Comparison of ENCODE assay signal across 23 cellular contexts in the genomic region with DNA sequence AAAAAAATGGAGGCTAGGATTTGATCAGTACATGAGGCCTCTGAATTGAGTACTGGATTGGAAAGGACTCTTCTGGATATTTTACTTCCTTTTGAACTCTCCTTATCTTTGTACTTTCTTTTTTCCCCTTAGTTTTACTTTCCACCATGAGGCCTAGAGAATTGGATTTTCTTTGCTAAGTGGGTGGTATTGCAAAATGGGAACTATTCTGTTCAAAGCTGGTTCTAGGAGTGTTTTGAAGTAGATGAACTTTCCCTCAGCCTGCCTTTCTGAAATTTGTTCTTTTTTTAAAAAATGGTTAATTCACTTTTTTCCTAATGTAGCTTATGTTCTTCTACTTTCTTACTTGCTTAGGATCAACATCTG.
A peak's percentile ranks its signal among the peaks of the same experiment; 100 is the strongest.
DNase-seq lines count a peak whose midpoint lies in the region; ATAC-seq, FAIRE-seq and TF ChIP-seq lines count a peak whose summit lies in the region.
"Had no signal": no experiment of that assay in that cellular context is flagged by ENCODE, and none has a peak within 500 bp of the region (broad histone marks: within the 10 kb centered on the region; RNA-seq: fewer than 3 reads in every experiment).

No MANE protein-coding gene starts in this region.

- ATAC-seq in heart left ventricle (no peak), left lung (no peak), GM18517 (IDR thresholded peaks at IDR 0.05; ENCODE audit: unreplicated experiment) (no peak)
- ATAC-seq: psoas muscle had no signal

- H3K27me3 Mint-ChIP-seq in astrocyte (ENCODE audit: low read depth, unreplicated experiment), result peaks cover 1% of the 10 kb centered on the region
- H3K27me3 Mint-ChIP-seq: activated naive CD8-positive, alpha-beta T cell treated with anti-CD3 and anti-CD28 coated beads, Interleukin-2, amount 10 ng/mL, durations not matched to agents 7 days and 5 days; activated T-cell treated with anti-CD3 and anti-CD28 coated beads, Interleukin-2, amount 50 U/mL, for 24 hours had no signal

- intact Hi-C loops in left ventricle myocardium inferior (cut with micrococcal nuclease), result no loop called here
- intact Hi-C loops in heart left ventricle (cut with DNase I), result no loop called here
- intact Hi-C loops in left lung (cut with DNase I), result no loop called here

- no peak for DNase-seq in left ventricle myocardium inferior
- no peak for DNase-seq in heart left ventricle
- DNase-seq in astrocyte (ENCODE audit: low read depth), result no peak
- no peak for DNase-seq in left lung
- DNase-seq in stimulated activated CD4-positive, alpha-beta T cell treated with anti-CD3 and anti-CD28 coated beads, Interleukin-4, amount 100 ng/mL, for 4 hours, result no peak
- no peak for DNase-seq in GM10266 (ENCODE audit: extremely low spot score)
- no peak for DNase-seq in AML-193 (lab: John Stamatoyannopoulos, UW)
- DNase-seq: activated CD4-positive, alpha-beta T cell treated with anti-CD3 and anti-CD28 coated beads, Interleukin-2, amount 50 U/mL, for 48 hours; activated naive CD8-positive, alpha-beta T cell treated with anti-CD3 and anti-CD28 coated beads, Interleukin-2, amount 10 ng/mL, durations not matched to agents 7 days and 5 days; activated T-cell treated with anti-CD3 and anti-CD28 coated beads, Interleukin-2, amount 50 U/mL, for 24 hours; Calu3; central memory CD4-positive, alpha-beta T cell; immature natural killer cell; NCI-H1417 treated with DMSO at 0.1 percent for 48 hours; NCI-H446 treated with DMSO at 0.1 percent for 48 hours; nephron progenitor cell; psoas muscle; stimulated activated CD4-positive, alpha-beta T cell treated with anti-CD3 and anti-CD28 coated beads, Interleukin-12 subunit alpha, Interleukin-12 subunit beta, amount 100 ng/mL, for 4 hours; stimulated activated naive CD4-positive, alpha-beta T cell treated with Interleukin-2 at 50 U/mL for 16 hours had no signal

- H3K36me3 ChIP-seq in left ventricle myocardium inferior, result no peaks in the 10 kb centered on the region
- no peaks in the 10 kb centered on the region for H3K36me3 ChIP-seq in heart left ventricle
- H3K36me3 ChIP-seq in astrocyte (ENCODE audit: insufficient read depth, low read length), result no peaks in the 10 kb centered on the region
- H3K36me3 ChIP-seq in left lung, result no peaks in the 10 kb centered on the region

- peak overlapping the region; percentile 95 for H3K27ac Mint-ChIP-seq in astrocyte (ENCODE audit: unreplicated experiment)
- H3K27ac Mint-ChIP-seq: activated naive CD8-positive, alpha-beta T cell treated with anti-CD3 and anti-CD28 coated beads, Interleukin-2, amount 10 ng/mL, durations not matched to agents 7 days and 5 days; activated T-cell treated with anti-CD3 and anti-CD28 coated beads, Interleukin-2, amount 50 U/mL, for 24 hours; immature natural killer cell; memory B cell; nephron progenitor cell had no signal

- no peak overlapping the region for H2AFZ ChIP-seq in astrocyte (ENCODE audit: low read depth, low read length)

- H3K27me3 ChIP-seq in left ventricle myocardium inferior (ENCODE audit: low read depth) (no peaks in the 10 kb centered on the region), heart left ventricle (no peaks in the 10 kb centered on the region), astrocyte (ENCODE audit: insufficient read depth, low read length) (no peaks in the 10 kb centered on the region), left lung (no peaks in the 10 kb centered on the region)

- no peak for TF ChIP-seq POLR2A in heart left ventricle (IDR thresholded peaks at IDR 0.05)

- H3K9me3 Mint-ChIP-seq in astrocyte (ENCODE audit: unreplicated experiment), result no peaks in the 10 kb centered on the region
- H3K9me3 Mint-ChIP-seq: activated T-cell treated with anti-CD3 and anti-CD28 coated beads, Interleukin-2, amount 50 U/mL, for 24 hours; immature natural killer cell; memory B cell had no signal

- H3K36me3 Mint-ChIP-seq in astrocyte (ENCODE audit: low read depth, unreplicated experiment), result peaks cover 2% of the 10 kb centered on the region
- H3K36me3 Mint-ChIP-seq: activated naive CD8-positive, alpha-beta T cell treated with anti-CD3 and anti-CD28 coated beads, Interleukin-2, amount 10 ng/mL, durations not matched to agents 7 days and 5 days; immature natural killer cell; memory B cell had no signal

- TF ChIP-seq CTCF in left ventricle myocardium inferior (IDR thresholded peaks at IDR 0.05; ENCODE audit: borderline replicate concordance) (no peak), heart left ventricle (IDR thresholded peaks at IDR 0.05) (no peak), astrocyte (IDR thresholded peaks at IDR 0.05; ENCODE audit: insufficient read depth, low read depth, low read length) (no peak), left lung (IDR thresholded peaks at IDR 0.05) (no peak), GM10266 (IDR thresholded peaks at IDR 0.05; ENCODE audit: control insufficient read depth, insufficient read depth, low read depth, missing control alignments) (no peak)

- H3K9me3 ChIP-seq in left ventricle myocardium inferior (replicated peaks), result no peaks in the 10 kb centered on the region
- H3K9me3 ChIP-seq in heart left ventricle, result no peaks in the 10 kb centered on the region
- no peaks in the 10 kb centered on the region for H3K9me3 ChIP-seq in astrocyte (ENCODE audit: insufficient read depth, low read depth, low read length)
- H3K9me3 ChIP-seq in left lung, result no peaks in the 10 kb centered on the region
- H3K9me3 ChIP-seq: psoas muscle had no signal

- FAIRE-seq in astrocyte (lab: Jason Lieb, UNC), result no peak

- no peaks in the 10 kb centered on the region for H3K79me2 ChIP-seq in astrocyte (ENCODE audit: insufficient read depth, low read length)

- no peak overlapping the region for H3K9ac ChIP-seq in astrocyte (ENCODE audit: low read length)
- H3K9ac ChIP-seq: KMS-11 had no signal

- peaks cover 20% of the 10 kb centered on the region for H3K4me1 Mint-ChIP-seq in astrocyte (ENCODE audit: low read depth, unreplicated experiment)
- H3K4me1 Mint-ChIP-seq: immature natural killer cell, memory B cell had no signal

- no peak overlapping the region for H3K4me3 Mint-ChIP-seq in astrocyte (ENCODE audit: unreplicated experiment)
- H3K4me3 Mint-ChIP-seq: activated naive CD8-positive, alpha-beta T cell treated with anti-CD3 and anti-CD28 coated beads, Interleukin-2, amount 10 ng/mL, durations not matched to agents 7 days and 5 days; activated T-cell treated with anti-CD3 and anti-CD28 coated beads, Interleukin-2, amount 50 U/mL, for 24 hours; immature natural killer cell; memory B cell; nephron progenitor cell had no signal

- H3K4me3 ChIP-seq in left ventricle myocardium inferior, result no peak overlapping the region
- H3K4me3 ChIP-seq in heart left ventricle, result no peak overlapping the region
- H3K4me3 ChIP-seq in astrocyte (ENCODE audit: insufficient read depth, low read depth, low read length), result no peak overlapping the region
- H3K4me3 ChIP-seq in left lung, result no peak overlapping the region
- H3K4me3 ChIP-seq: psoas muscle had no signal

- no peak overlapping the region for H3K4me2 ChIP-seq in astrocyte (ENCODE audit: low read length)
- H3K4me2 ChIP-seq: KMS-11 had no signal

- H3K4me1 ChIP-seq in left ventricle myocardium inferior, result peaks cover 26% of the 10 kb centered on the region
- H3K4me1 ChIP-seq in heart left ventricle, result peaks cover 0 to 42% (median 4%) of the 10 kb centered on the region in 12 donors
- H3K4me1 ChIP-seq in astrocyte (ENCODE audit: insufficient read depth, low read length), result peaks cover 17% of the 10 kb centered on the region
- peaks cover 10 to 15% of the 10 kb centered on the region in 2 donors for H3K4me1 ChIP-seq in left lung
- H3K4me1 ChIP-seq: psoas muscle had no signal

- no peaks in the 10 kb centered on the region for H4K20me1 ChIP-seq in astrocyte (ENCODE audit: insufficient read depth, low read length)

- H3K27ac ChIP-seq in left ventricle myocardium inferior (replicated peaks), result peak overlapping the region; percentile 61
- H3K27ac ChIP-seq in heart left ventricle, result peak overlapping the region in 5 of 12 donors; percentile 5 to 50 (median 35)
- H3K27ac ChIP-seq in astrocyte (ENCODE audit: low read depth, low read length), result no peak overlapping the region
- peak overlapping the region; percentile 57 for H3K27ac ChIP-seq in left lung
- H3K27ac ChIP-seq: HL-60, KMS-11, psoas muscle had no signal
